In the genomic region with DNA sequence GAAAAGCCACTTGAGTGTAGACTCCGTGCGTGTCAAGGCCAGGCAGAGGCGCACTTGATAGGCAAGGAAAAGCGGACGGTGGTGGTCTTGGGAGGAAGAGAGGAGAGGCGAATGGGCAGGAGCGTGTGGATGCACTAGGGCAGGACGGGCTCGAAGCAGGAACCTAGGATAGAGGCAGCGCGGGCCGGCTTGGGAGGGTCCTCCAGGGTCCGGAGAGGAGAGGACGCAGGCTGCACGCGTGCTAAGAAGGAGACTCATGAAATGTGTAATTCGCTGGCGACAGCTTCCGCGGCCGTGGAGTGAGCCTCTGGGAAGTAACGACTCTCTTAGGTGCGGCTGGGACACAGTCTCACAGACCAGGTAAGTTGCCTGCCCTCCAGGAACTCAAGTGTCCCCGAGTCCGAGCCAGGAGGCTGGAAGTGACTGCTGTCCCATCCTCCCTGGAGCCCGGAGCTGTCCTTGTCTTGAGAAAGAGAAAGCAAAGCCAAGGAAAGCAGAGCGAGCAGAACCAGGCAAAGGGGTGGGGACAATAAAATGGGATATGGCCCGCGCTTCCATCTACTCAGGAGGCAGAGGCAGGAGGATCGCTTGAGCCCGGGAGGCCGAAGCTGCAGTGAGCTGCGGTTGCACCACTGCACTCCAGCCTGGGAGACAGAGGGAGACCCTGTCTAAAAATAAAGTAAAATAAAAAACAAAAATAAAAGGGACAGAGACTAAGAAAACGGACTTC, we compare ENCODE assay signal across 1 cellular context.
TF ChIP-seq lines count a peak whose summit lies in the region.

No MANE protein-coding gene starts in this region.

TF ChIP-seq in HCT116, 20 proteins besides CTCF, POLR2A, EP300 and RAD21 (continued from another document):
- TF ChIP-seq, protein P1, sequence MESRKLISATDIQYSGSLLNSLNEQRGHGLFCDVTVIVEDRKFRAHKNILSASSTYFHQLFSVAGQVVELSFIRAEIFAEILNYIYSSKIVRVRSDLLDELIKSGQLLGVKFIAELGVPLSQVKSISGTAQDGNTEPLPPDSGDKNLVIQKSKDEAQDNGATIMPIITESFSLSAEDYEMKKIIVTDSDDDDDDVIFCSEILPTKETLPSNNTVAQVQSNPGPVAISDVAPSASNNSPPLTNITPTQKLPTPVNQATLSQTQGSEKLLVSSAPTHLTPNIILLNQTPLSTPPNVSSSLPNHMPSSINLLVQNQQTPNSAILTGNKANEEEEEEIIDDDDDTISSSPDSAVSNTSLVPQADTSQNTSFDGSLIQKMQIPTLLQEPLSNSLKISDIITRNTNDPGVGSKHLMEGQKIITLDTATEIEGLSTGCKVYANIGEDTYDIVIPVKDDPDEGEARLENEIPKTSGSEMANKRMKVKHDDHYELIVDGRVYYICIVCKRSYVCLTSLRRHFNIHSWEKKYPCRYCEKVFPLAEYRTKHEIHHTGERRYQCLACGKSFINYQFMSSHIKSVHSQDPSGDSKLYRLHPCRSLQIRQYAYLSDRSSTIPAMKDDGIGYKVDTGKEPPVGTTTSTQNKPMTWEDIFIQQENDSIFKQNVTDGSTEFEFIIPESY (IDR thresholded peaks at IDR 0.05; ENCODE audit: extremely low read depth, insufficient replicate concordance, low read length), result no peak
- TF ChIP-seq ELF1 (IDR thresholded peaks at IDR 0.05; ENCODE audit: borderline replicate concordance, low read depth), result no peak
- TF ChIP-seq, protein P2, sequence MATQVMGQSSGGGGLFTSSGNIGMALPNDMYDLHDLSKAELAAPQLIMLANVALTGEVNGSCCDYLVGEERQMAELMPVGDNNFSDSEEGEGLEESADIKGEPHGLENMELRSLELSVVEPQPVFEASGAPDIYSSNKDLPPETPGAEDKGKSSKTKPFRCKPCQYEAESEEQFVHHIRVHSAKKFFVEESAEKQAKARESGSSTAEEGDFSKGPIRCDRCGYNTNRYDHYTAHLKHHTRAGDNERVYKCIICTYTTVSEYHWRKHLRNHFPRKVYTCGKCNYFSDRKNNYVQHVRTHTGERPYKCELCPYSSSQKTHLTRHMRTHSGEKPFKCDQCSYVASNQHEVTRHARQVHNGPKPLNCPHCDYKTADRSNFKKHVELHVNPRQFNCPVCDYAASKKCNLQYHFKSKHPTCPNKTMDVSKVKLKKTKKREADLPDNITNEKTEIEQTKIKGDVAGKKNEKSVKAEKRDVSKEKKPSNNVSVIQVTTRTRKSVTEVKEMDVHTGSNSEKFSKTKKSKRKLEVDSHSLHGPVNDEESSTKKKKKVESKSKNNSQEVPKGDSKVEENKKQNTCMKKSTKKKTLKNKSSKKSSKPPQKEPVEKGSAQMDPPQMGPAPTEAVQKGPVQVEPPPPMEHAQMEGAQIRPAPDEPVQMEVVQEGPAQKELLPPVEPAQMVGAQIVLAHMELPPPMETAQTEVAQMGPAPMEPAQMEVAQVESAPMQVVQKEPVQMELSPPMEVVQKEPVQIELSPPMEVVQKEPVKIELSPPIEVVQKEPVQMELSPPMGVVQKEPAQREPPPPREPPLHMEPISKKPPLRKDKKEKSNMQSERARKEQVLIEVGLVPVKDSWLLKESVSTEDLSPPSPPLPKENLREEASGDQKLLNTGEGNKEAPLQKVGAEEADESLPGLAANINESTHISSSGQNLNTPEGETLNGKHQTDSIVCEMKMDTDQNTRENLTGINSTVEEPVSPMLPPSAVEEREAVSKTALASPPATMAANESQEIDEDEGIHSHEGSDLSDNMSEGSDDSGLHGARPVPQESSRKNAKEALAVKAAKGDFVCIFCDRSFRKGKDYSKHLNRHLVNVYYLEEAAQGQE (IDR thresholded peaks at IDR 0.05; ENCODE audit: low read depth), result no peak
- no peak for TF ChIP-seq TCF7L2 (IDR thresholded peaks at IDR 0.05; ENCODE audit: borderline replicate concordance, extremely low read depth, insufficient read depth, insufficient read length)
- TF ChIP-seq EZH2 (IDR thresholded peaks at IDR 0.05), result no peak
- no peak for TF ChIP-seq FOSL1 (IDR thresholded peaks at IDR 0.05; ENCODE audit: low read depth)
- TF ChIP-seq CBX3 (IDR thresholded peaks at IDR 0.05; ENCODE audit: low read depth), result no peak
- no peak for TF ChIP-seq SP1 (IDR thresholded peaks at IDR 0.05; ENCODE audit: low read depth)
- TF ChIP-seq, protein P3, sequence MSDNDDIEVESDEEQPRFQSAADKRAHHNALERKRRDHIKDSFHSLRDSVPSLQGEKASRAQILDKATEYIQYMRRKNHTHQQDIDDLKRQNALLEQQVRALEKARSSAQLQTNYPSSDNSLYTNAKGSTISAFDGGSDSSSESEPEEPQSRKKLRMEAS (IDR thresholded peaks at IDR 0.05), result no peak
- TF ChIP-seq SIN3A (IDR thresholded peaks at IDR 0.05; ENCODE audit: low read depth), result no peak
- TF ChIP-seq YY1 (IDR thresholded peaks at IDR 0.05; ENCODE audit: extremely low read depth, insufficient replicate concordance, low read depth, low read length), result no peak
